In genomic region chr3:101388706-101389105, GRCh38 we compare ENCODE assay signal across 21 cellular contexts.
DNase-seq lines count a peak whose midpoint lies in the region; ATAC-seq and FAIRE-seq lines count a peak whose summit lies in the region.
"Had no signal": no experiment of that assay in that cellular context is flagged by ENCODE, and none has a peak within 500 bp of the region (broad histone marks: within the 10 kb centered on the region; RNA-seq: fewer than 3 reads in every experiment).

No MANE protein-coding gene starts in this region.

- ATAC-seq in activated T-helper 17 cell treated with anti-CD3 and anti-CD28 coated beads, Interleukin-2, amount 50 U/mL, for 72 hours (replicated peaks): no peak
- no peak for ATAC-seq in stimulated activated effector memory CD8-positive, alpha-beta T cell treated with anti-CD3 and anti-CD28 coated beads, Interleukin-12 subunit alpha, Interleukin-12 subunit beta, amount 100 ng/mL, for 72 hours
- no peak for ATAC-seq in stimulated activated naive CD8-positive, alpha-beta T cell treated with anti-CD3 and anti-CD28 coated beads, Interleukin-15, Interleukin-2, amounts not matched to agents 100 U/mL and 50 U/mL, for 24 hours
- ATAC-seq: HCT116 had no signal

- H3K36me3 Mint-ChIP-seq in activated T-helper 17 cell treated with anti-CD3 and anti-CD28 coated beads, Interleukin-2, amount 50 U/mL, for 72 hours (ENCODE audit: low read depth): peaks cover 12% of the 10 kb centered on the region
- peaks cover 4% of the 10 kb centered on the region for H3K36me3 Mint-ChIP-seq in stimulated activated effector memory CD8-positive, alpha-beta T cell treated with anti-CD3 and anti-CD28 coated beads, Interleukin-12 subunit alpha, Interleukin-12 subunit beta, amount 100 ng/mL, for 72 hours

- H3K27ac Mint-ChIP-seq in activated T-helper 17 cell treated with anti-CD3 and anti-CD28 coated beads, Interleukin-2, amount 50 U/mL, for 72 hours: no peak overlapping the region
- H3K27ac Mint-ChIP-seq in stimulated activated effector memory CD8-positive, alpha-beta T cell treated with anti-CD3 and anti-CD28 coated beads, Interleukin-12 subunit alpha, Interleukin-12 subunit beta, amount 100 ng/mL, for 72 hours: peak overlapping the region; percentile 81
- H3K27ac Mint-ChIP-seq: B cell, HFFc6 had no signal

- peaks cover 9% of the 10 kb centered on the region for H3K9me3 Mint-ChIP-seq in activated T-helper 17 cell treated with anti-CD3 and anti-CD28 coated beads, Interleukin-2, amount 50 U/mL, for 72 hours
- H3K9me3 Mint-ChIP-seq in stimulated activated effector memory CD8-positive, alpha-beta T cell treated with anti-CD3 and anti-CD28 coated beads, Interleukin-12 subunit alpha, Interleukin-12 subunit beta, amount 100 ng/mL, for 72 hours: peaks cover 3% of the 10 kb centered on the region

- DNase-seq in GM19239 (ENCODE audit: insufficient read length, low spot score) (no peak), frontal cortex (ENCODE audit: low spot score in 2 of 2) (no peak), globus pallidus (ENCODE audit: low spot score) (no peak), NOMO-1 treated with dmso at 0.1 percent for 144 hours (lab: John Stamatoyannopoulos, UW; ENCODE audit: unreplicated experiment) (no peak)
- DNase-seq in stimulated activated effector memory CD8-positive, alpha-beta T cell treated with anti-CD3 and anti-CD28 coated beads, Interleukin-12 subunit alpha, Interleukin-12 subunit beta, amount 100 ng/mL, for 72 hours (ENCODE audit: low spot score in 2 of 2): no peak
- DNase-seq in stimulated activated naive CD8-positive, alpha-beta T cell treated with anti-CD3 and anti-CD28 coated beads, Interleukin-15, Interleukin-2, amounts not matched to agents 100 U/mL and 50 U/mL, for 24 hours: no peak
- DNase-seq: CD8-positive, alpha-beta memory T cell; COR-L47; DMS 273 treated with DMSO at 0.1 percent for 48 hours; DMS53; DND-41; EL; HFFc6; IMR-90; KG1 had no signal

- FAIRE-seq in GM19239 (lab: Jason Lieb, UNC) (peak; percentile 68), frontal cortex (lab: Jason Lieb, UNC) (peak; percentile 3)
- FAIRE-seq: GM12891, H54, HTR-8/SVneo had no signal

- H3K4me1 Mint-ChIP-seq in activated T-helper 17 cell treated with anti-CD3 and anti-CD28 coated beads, Interleukin-2, amount 50 U/mL, for 72 hours: peaks cover 48% of the 10 kb centered on the region
- H3K4me1 Mint-ChIP-seq in stimulated activated effector memory CD8-positive, alpha-beta T cell treated with anti-CD3 and anti-CD28 coated beads, Interleukin-12 subunit alpha, Interleukin-12 subunit beta, amount 100 ng/mL, for 72 hours: peaks cover 57% of the 10 kb centered on the region

- peak overlapping the region; percentile 72 for H3K4me3 Mint-ChIP-seq in activated T-helper 17 cell treated with anti-CD3 and anti-CD28 coated beads, Interleukin-2, amount 50 U/mL, for 72 hours
- peak overlapping the region; percentile 60 for H3K4me3 Mint-ChIP-seq in stimulated activated effector memory CD8-positive, alpha-beta T cell treated with anti-CD3 and anti-CD28 coated beads, Interleukin-12 subunit alpha, Interleukin-12 subunit beta, amount 100 ng/mL, for 72 hours
- H3K4me3 Mint-ChIP-seq: HFFc6 had no signal

- no peaks in the 10 kb centered on the region for H3K27me3 Mint-ChIP-seq in activated T-helper 17 cell treated with anti-CD3 and anti-CD28 coated beads, Interleukin-2, amount 50 U/mL, for 72 hours
- H3K27me3 Mint-ChIP-seq: B cell; CD8-positive, alpha-beta memory T cell had no signal
